In the genomic region with DNA sequence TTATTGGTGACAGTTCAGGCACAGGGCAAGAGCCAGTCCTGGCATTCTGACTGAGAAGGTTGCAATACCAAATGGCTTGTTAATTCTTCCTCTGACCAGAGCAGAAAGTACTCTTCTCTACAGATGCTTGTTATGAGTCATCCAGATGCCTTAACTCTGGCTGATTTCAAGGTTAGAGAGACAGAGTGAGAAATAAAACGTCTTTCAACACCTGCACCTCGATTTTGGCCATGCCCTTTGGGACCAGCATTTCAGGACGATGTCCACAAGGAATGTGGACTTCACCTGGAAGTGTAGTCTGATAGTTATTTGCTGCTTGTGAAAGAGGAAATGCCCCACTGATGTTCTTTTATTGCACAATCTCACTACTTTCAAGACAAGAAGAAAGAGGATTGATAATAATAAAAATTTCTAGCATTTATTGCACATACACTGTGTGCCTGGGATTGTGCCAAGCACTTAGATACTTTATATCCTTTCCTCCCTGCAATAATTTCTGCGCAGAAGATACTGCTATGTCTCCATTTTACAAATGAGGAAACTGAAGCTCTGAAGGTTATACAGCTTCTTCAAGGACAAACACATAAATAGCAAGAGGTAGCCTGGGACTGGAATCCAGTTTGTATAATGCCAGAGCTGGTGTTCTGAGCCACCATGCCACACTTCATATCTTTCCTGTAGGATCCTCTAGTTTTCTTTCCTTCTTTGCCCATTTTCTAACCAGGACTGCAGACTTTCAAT, we compare ENCODE assay signal across 9 cellular contexts. TPM values are rescaled to one million over a fixed set of nuclear protein-coding genes. Genes with fewer than 3 reads are reported as not detected.
A peak's percentile ranks its signal among the peaks of the same experiment; 100 is the strongest.
DNase-seq lines count a peak whose midpoint lies in the region; ATAC-seq and TF ChIP-seq lines count a peak whose summit lies in the region.
"Had no signal": no experiment of that assay in that cellular context is flagged by ENCODE, and none has a peak within 500 bp of the region (broad histone marks: within the 10 kb centered on the region; RNA-seq: fewer than 3 reads in every experiment).

No MANE protein-coding gene starts in this region.

- no peak overlapping the region for H3K27ac Mint-ChIP-seq in activated CD4-positive, alpha-beta T cell treated with anti-CD3 and anti-CD28 coated beads for 36 hours
- H3K27ac Mint-ChIP-seq: nephron had no signal

- H3K9me3 ChIP-seq in mucosa of descending colon = no peaks in the 10 kb centered on the region

- no peak for TF ChIP-seq CTCF in mucosa of descending colon (IDR thresholded peaks at IDR 0.05)

- H3K4me1 Mint-ChIP-seq in activated CD4-positive, alpha-beta T cell treated with anti-CD3 and anti-CD28 coated beads for 36 hours = peaks cover 26% of the 10 kb centered on the region

- CTCF ChIA-PET in activated CD4-positive, alpha-beta T cell treated with anti-CD3 and anti-CD28 coated beads for 36 hours (lab: Charles Lee) = no interaction called here

- POLR2A ChIA-PET in activated CD4-positive, alpha-beta T cell treated with anti-CD3 and anti-CD28 coated beads for 36 hours (lab: Charles Lee) = no interaction called here

- peaks cover 5% of the 10 kb centered on the region for H3K4me1 ChIP-seq in mucosa of descending colon (ENCODE audit: low read depth)

- H3K36me3 ChIP-seq in mucosa of descending colon (ENCODE audit: low read depth) = no peaks in the 10 kb centered on the region

- intact Hi-C loops in activated CD4-positive, alpha-beta T cell treated with anti-CD3 and anti-CD28 coated beads for 36 hours (cut with DNase I, micrococcal nuclease) = no loop called here
- intact Hi-C loops in mucosa of descending colon (cut with DNase I, micrococcal nuclease) = no loop called here

- no peaks in the 10 kb centered on the region for H3K27me3 Mint-ChIP-seq in activated CD4-positive, alpha-beta T cell treated with anti-CD3 and anti-CD28 coated beads for 36 hours

- no peaks in the 10 kb centered on the region for H3K36me3 Mint-ChIP-seq in activated CD4-positive, alpha-beta T cell treated with anti-CD3 and anti-CD28 coated beads for 36 hours (ENCODE audit: low read depth)

- no peak for DNase-seq in activated CD4-positive, alpha-beta T cell treated with anti-CD3 and anti-CD28 coated beads for 36 hours
- DNase-seq in activated CD4-positive, alpha-beta T cell treated with anti-CD3 and anti-CD28 coated beads for 4 hours = no peak
- DNase-seq in RPMI7951 (ENCODE audit: low read depth) (peak; percentile 65), mucosa of descending colon (no peak), DMS114 treated with DMSO at 0.1 percent for 48 hours (lab: John Stamatoyannopoulos, UW; ENCODE audit: unreplicated experiment) (no peak), middle frontal gyrus (ENCODE audit: extremely low spot score, low spot score) (no peak), cerebellar cortex (ENCODE audit: low spot score) (no peak)

- H3K9me3 Mint-ChIP-seq in activated CD4-positive, alpha-beta T cell treated with anti-CD3 and anti-CD28 coated beads for 36 hours (ENCODE audit: low read depth) = no peaks in the 10 kb centered on the region
- H3K9me3 Mint-ChIP-seq: nephron had no signal

- no peak overlapping the region for H3K4me3 ChIP-seq in mucosa of descending colon

- ATAC-seq in activated CD4-positive, alpha-beta T cell treated with anti-CD3 and anti-CD28 coated beads for 36 hours = peak; percentile 84
- ATAC-seq in HG02973 (IDR thresholded peaks at IDR 0.05; ENCODE audit: unreplicated experiment) (peak; percentile 100), mucosa of descending colon (peak; percentile 77)

- no peak overlapping the region for H3K4me3 Mint-ChIP-seq in activated CD4-positive, alpha-beta T cell treated with anti-CD3 and anti-CD28 coated beads for 36 hours
- H3K4me3 Mint-ChIP-seq: nephron had no signal

RNA-seq across cellular contexts. Expression of a gene that starts 33.5 kb away (rescaled TPM):
- 100 to 1,000 TPM; 276 to 279 TPM for total RNA-seq in activated CD4-positive, alpha-beta T cell treated with anti-CD3 and anti-CD28 coated beads for 36 hours
- total RNA-seq in RPMI7951 (2014; rRNA removed; shearing (Covaris generic)) = 101 and 116 TPM in 2 replicates
- total RNA-seq in mucosa of descending colon = 10 to 100 TPM; 32.1 to 43.6 (median 36.7) TPM

RNA-seq across cellular contexts. Expression of a gene that starts 43.9 kb away (rescaled TPM):
- 1 to 10 TPM; 9.0 to 9.1 TPM for total RNA-seq in activated CD4-positive, alpha-beta T cell treated with anti-CD3 and anti-CD28 coated beads for 36 hours
- total RNA-seq in RPMI7951 (2014; rRNA removed; shearing (Covaris generic)) = 13.1 and 14.5 TPM in 2 replicates
- 100 to 1,000 TPM in 1 of 3 donors, 10 to 100 TPM in 2; 70.6 to 184 (median 81.4) TPM for total RNA-seq in mucosa of descending colon
